Comparison of ENCODE assay signal across 15 cellular contexts in the genomic region with DNA sequence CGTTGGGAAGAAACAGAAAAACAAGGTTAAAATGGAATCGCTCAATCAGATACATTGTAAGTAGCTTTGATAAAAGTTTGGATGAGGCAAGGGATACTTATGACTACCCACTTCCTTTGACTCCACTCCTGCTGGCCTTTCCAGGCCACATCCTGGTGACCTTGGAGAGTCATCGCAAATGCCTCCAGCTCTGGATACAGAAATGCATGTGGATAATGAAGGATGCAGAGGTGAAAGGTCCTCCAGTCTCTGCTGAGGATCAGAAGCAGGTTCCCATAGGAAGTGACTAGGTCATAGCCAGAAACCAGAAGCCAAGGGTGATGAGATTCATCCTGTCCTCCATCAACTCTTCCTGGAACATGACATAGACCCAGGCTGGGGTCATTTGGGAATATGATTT. TPM values are rescaled to one million over a fixed set of nuclear protein-coding genes. Genes with fewer than 3 reads are reported as not detected.
DNase-seq lines count a peak whose midpoint lies in the region; ATAC-seq, FAIRE-seq and TF ChIP-seq lines count a peak whose summit lies in the region.
"Had no signal": no experiment of that assay in that cellular context is flagged by ENCODE, and none has a peak within 500 bp of the region (broad histone marks: within the 10 kb centered on the region; RNA-seq: fewer than 3 reads in every experiment).

No MANE protein-coding gene starts in this region.

- H3K27ac ChIP-seq in GM23248 = no peak overlapping the region
- H3K27ac ChIP-seq in hepatocyte = no peak overlapping the region
- no peak overlapping the region for H3K27ac ChIP-seq in testis
- H3K27ac ChIP-seq: A549 had no signal

- H2AFZ ChIP-seq in GM23248 (no peak overlapping the region), hepatocyte (no peak overlapping the region)

- TF ChIP-seq POLR2A in testis (IDR thresholded peaks at IDR 0.05) = no peak

- in situ Hi-C loops in GM23248 (cut with MboI) = loop anchor here (5.0 to 25.0 kb wide), 2 partner anchors 110 to 410 kb away; no protein-coding TSS in a partner anchor

- TF ChIP-seq CTCF in fibroblast of villous mesenchyme (IDR thresholded peaks at IDR 0.05; ENCODE audit: insufficient read depth, low read depth, low read length) (no peak), hepatocyte (IDR thresholded peaks at IDR 0.05; ENCODE audit: poor library complexity) (no peak), testis (IDR thresholded peaks at IDR 0.05) (no peak)

- no peaks in the 10 kb centered on the region for H3K4me1 Mint-ChIP-seq in T-cell
- H3K4me1 Mint-ChIP-seq: CD14-positive monocyte had no signal

- H3K9me3 Mint-ChIP-seq in T-cell = no peaks in the 10 kb centered on the region
- H3K9me3 Mint-ChIP-seq: CD14-positive monocyte had no signal

- H3K27ac Mint-ChIP-seq in T-cell = no peak overlapping the region

- H3F3A ChIP-seq in GM23248 (ENCODE audit: insufficient read depth) = no peaks in the 10 kb centered on the region; the same call in 1 of the 2 replicates

- DNase-seq in A172 (ENCODE audit: low spot score) (peak; percentile 73), GM23248 (peak; percentile 40), RCC 7860 (ENCODE audit: low spot score) (peak; percentile 67), fibroblast of villous mesenchyme (ENCODE audit: low read depth) (peak; percentile 26), T-cell (no peak), UCSD-AML1 (lab: John Stamatoyannopoulos, UW; ENCODE audit: unreplicated experiment) (no peak), hepatocyte (ENCODE audit: low spot score) (no peak), testis (no peak)
- DNase-seq: KG1 had no signal

- no peak for ATAC-seq in T-cell (replicated peaks in 1 of 4)

- WGBS in GM23248 (ENCODE audit: low coverage in 1 of 2, low lambda C conversion rate in 2 of 2, missing lambda C conversion rate in 2 of 2), 2 experiments = 75 to 82% methylated on average over 3 of the region's 3 CpGs
- WGBS in hepatocyte (ENCODE audit: low lambda C conversion rate, missing lambda C conversion rate) = 99% methylated on average over 3 of the region's 3 CpGs
- WGBS in testis, 2 donors = 55 to 58% methylated on average over 3 of the region's 3 CpGs

- H3K79me2 ChIP-seq in GM23248 (ENCODE audit: insufficient read depth) (no peaks in the 10 kb centered on the region), hepatocyte (no peaks in the 10 kb centered on the region)

- H3K4me3 ChIP-seq in GM23248 = no peak overlapping the region
- H3K4me3 ChIP-seq in fibroblast of villous mesenchyme (ENCODE audit: low read depth, low read length) = no peak overlapping the region
- H3K4me3 ChIP-seq in hepatocyte = no peak overlapping the region
- H3K4me3 ChIP-seq in testis = no peak overlapping the region
- H3K4me3 ChIP-seq: A549 had no signal

- H3K36me3 ChIP-seq in GM23248 (ENCODE audit: low read depth) (no peaks in the 10 kb centered on the region), hepatocyte (replicated peaks; ENCODE audit: insufficient read depth, low read depth) (no peaks in the 10 kb centered on the region), testis (ENCODE audit: low read depth, missing control alignments) (no peaks in the 10 kb centered on the region)

- H4K20me1 ChIP-seq in GM23248 (ENCODE audit: insufficient read depth) (no peaks in the 10 kb centered on the region), hepatocyte (ENCODE audit: insufficient read depth, poor library complexity, severe bottlenecking) (no peaks in the 10 kb centered on the region)

- intact Hi-C loops in testis (cut with DNase I; ENCODE audit: low total_unique reads) = loop anchor here (5.0 kb wide), 1 partner anchor 115 kb away; no protein-coding TSS in a partner anchor

- no peak overlapping the region for H3K4me3 Mint-ChIP-seq in T-cell

- H3K4me1 ChIP-seq in GM23248 (ENCODE audit: insufficient read depth) = no peaks in the 10 kb centered on the region; the same call in 1 of the 2 replicates
- no peaks in the 10 kb centered on the region for H3K4me1 ChIP-seq in hepatocyte (ENCODE audit: insufficient read depth)
- H3K4me1 ChIP-seq in testis = no peaks in the 10 kb centered on the region
- H3K4me1 ChIP-seq: A549, Caco-2 had no signal

- no peak overlapping the region for H3K4me2 ChIP-seq in GM23248 (ENCODE audit: unreplicated experiment)
- H3K4me2 ChIP-seq in hepatocyte = no peak overlapping the region
- H3K4me2 ChIP-seq: A549 had no signal

- H3K36me3 Mint-ChIP-seq in T-cell = no peaks in the 10 kb centered on the region
- H3K36me3 Mint-ChIP-seq: CD14-positive monocyte had no signal

- POLR2A ChIA-PET in T-cell (lab: Charles Lee) = no interaction called here

- H3K27me3 Mint-ChIP-seq in T-cell = peaks cover 5 to 9% of the 10 kb centered on the region in 2 donors

- no peak for FAIRE-seq in RCC 7860 (lab: Jason Lieb, UNC)
- FAIRE-seq: A549 had no signal

- no peak overlapping the region for H3K9ac ChIP-seq in GM23248

- CTCF ChIA-PET in T-cell (lab: Charles Lee) = interaction anchor here (1.1 to 2.3 kb wide), 7 partner anchors 9 to 192 kb away, joined by 3 to 10 read pairs (median 5); no protein-coding TSS in a partner anchor

- peaks cover 6% of the 10 kb centered on the region; the same call in 1 of the 2 replicates for H3K27me3 ChIP-seq in GM23248 (replicated peaks; ENCODE audit: insufficient read depth)
- H3K27me3 ChIP-seq in hepatocyte = peaks cover 28% of the 10 kb centered on the region
- no peaks in the 10 kb centered on the region for H3K27me3 ChIP-seq in testis

- H3K9me3 ChIP-seq in GM23248 (ENCODE audit: low read depth) = no peaks in the 10 kb centered on the region
- no peaks in the 10 kb centered on the region for H3K9me3 ChIP-seq in hepatocyte (ENCODE audit: low read depth)
- H3K9me3 ChIP-seq in testis = no peaks in the 10 kb centered on the region
- H3K9me3 ChIP-seq: A549, Caco-2 had no signal

- H3K9me2 ChIP-seq in GM23248 (ENCODE audit: insufficient read depth) (no peaks in the 10 kb centered on the region), hepatocyte (replicated peaks; ENCODE audit: insufficient read depth) (no peaks in the 10 kb centered on the region)

RNA-seq across cellular contexts. Expression of a gene that starts 6.2 kb away (rescaled TPM):
- not detected in 2 replicates for total RNA-seq in A172 (2014; rRNA removed; shearing (Covaris generic))
- 0.11 TPM in 1 of 2 replicates, not detected in the other for total RNA-seq in GM23248 (2014; rRNA removed; shearing (Covaris generic))
- polyA plus RNA-seq in GM23248 (2016; fragmentation: Nextera tagmentation; extraction: Ambion mirVana) (0.24 TPM in 1 of 2 replicates, not detected in the other), hepatocyte (0.85 and 1.2 TPM in 2 replicates), testis (ENCODE audit: insufficient read depth, low read depth, low replicate concordance) (2.0 TPM)
- total RNA-seq in fibroblast of villous mesenchyme (2.6 and 9.1 TPM in 2 replicates), T-cell (not detected), hepatocyte (1.0 and 1.1 TPM in 2 replicates), testis (1 to 10 TPM; 1.1 to 1.4 TPM)
- total RNA-seq: Caco-2, MCF 10A, NCI-H460, Right ventricle myocardium superior had no signal
- polyA plus RNA-seq: CD14-positive monocyte had no signal

Comparison
In these comparisons a context has a peak if more than half of its experiments do, and no peak if none do; other contexts are left out.
1. DNase-seq: peak in A172 (single experiment), GM23248 (single experiment), RCC 7860 (single experiment) and fibroblast of villous mesenchyme (single experiment); none in T-cell (0 of 34), UCSD-AML1 (single experiment), hepatocyte (single experiment) and testis (single experiment).